12 cellular contexts compared by ENCODE assay signal in the genomic region with DNA sequence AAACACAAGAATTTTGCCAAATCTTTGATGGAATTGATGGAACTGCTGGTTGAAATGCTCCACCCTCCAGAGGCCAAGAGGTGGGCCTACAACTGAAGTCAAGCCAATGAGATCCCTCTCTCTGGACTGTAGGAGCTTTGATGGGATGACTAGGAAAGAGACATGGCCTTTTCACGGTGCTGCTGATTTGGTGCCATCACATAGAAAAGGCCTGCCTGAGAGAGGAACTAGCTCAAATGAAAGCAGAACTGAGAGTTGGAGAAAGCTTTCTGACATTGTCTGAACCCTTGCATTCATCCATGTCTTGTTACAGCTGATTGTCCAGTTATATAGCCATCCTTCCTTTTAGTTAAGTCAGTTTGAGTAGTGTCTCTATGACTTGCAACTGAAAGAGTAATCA.
DNase-seq lines count a peak whose midpoint lies in the region; ATAC-seq, FAIRE-seq and TF ChIP-seq lines count a peak whose summit lies in the region.
"Had no signal": no experiment of that assay in that cellular context is flagged by ENCODE, and none has a peak within 500 bp of the region (broad histone marks: within the 10 kb centered on the region; RNA-seq: fewer than 3 reads in every experiment).

No MANE protein-coding gene starts in this region.

- no peaks in the 10 kb centered on the region for H4K20me1 ChIP-seq in astrocyte (ENCODE audit: insufficient read depth, low read length)

- H3K4me1 ChIP-seq in astrocyte (ENCODE audit: insufficient read depth, low read length): no peaks in the 10 kb centered on the region
- H3K4me1 ChIP-seq in transverse colon: no peaks in the 10 kb centered on the region
- H3K4me1 ChIP-seq: Caco-2, heart left ventricle had no signal

- no peak for TF ChIP-seq EP300 in transverse colon (IDR thresholded peaks at IDR 0.05; ENCODE audit: low read depth)

- H3K79me2 ChIP-seq in astrocyte (ENCODE audit: insufficient read depth, low read length): no peaks in the 10 kb centered on the region

- H3K36me3 Mint-ChIP-seq in astrocyte (ENCODE audit: low read depth, unreplicated experiment): no peaks in the 10 kb centered on the region
- H3K36me3 Mint-ChIP-seq in activated T-cell treated with anti-CD3 and anti-CD28 coated beads, Interleukin-2, amount 50 U/mL, for 72 hours (ENCODE audit: insufficient read depth in 2 of 2): no peaks in the 10 kb centered on the region

- no peak overlapping the region for H3K4me3 Mint-ChIP-seq in astrocyte (ENCODE audit: unreplicated experiment)
- no peak overlapping the region for H3K4me3 Mint-ChIP-seq in activated T-cell treated with anti-CD3 and anti-CD28 coated beads, Interleukin-2, amount 50 U/mL, for 72 hours

- no peak for DNase-seq in astrocyte (ENCODE audit: low read depth)
- DNase-seq in DMS 273 (lab: John Stamatoyannopoulos, UW; ENCODE audit: unreplicated experiment): no peak
- DNase-seq in transverse colon: no peak
- DNase-seq in activated T-cell treated with anti-CD3 and anti-CD28 coated beads, Interleukin-2, amount 50 U/mL, for 72 hours: no peak
- no peak for DNase-seq in caudate nucleus (lab: John Stamatoyannopoulos, UW)
- DNase-seq: activated CD4-positive, alpha-beta T cell treated with anti-CD3 and anti-CD28 coated beads, Interleukin-2, amount 50 U/mL, for 48 hours; Caco-2; heart left ventricle; NCI-H1092 treated with DMSO at 0.1 percent for 48 hours had no signal

- no peaks in the 10 kb centered on the region for H3K36me3 ChIP-seq in astrocyte (ENCODE audit: insufficient read depth, low read length)
- H3K36me3 ChIP-seq in transverse colon: no peaks in the 10 kb centered on the region
- H3K36me3 ChIP-seq: heart left ventricle had no signal

- H3K27ac Mint-ChIP-seq in astrocyte (ENCODE audit: unreplicated experiment): peak overlapping the region; percentile 26
- H3K27ac Mint-ChIP-seq in activated T-cell treated with anti-CD3 and anti-CD28 coated beads, Interleukin-2, amount 50 U/mL, for 72 hours: no peak overlapping the region

- FAIRE-seq in astrocyte (lab: Jason Lieb, UNC): no peak

- H3K4me2 ChIP-seq in astrocyte (ENCODE audit: low read length): no peak overlapping the region

- 78 to 82% methylated on average over 1 of the region's 1 CpG for WGBS in transverse colon (ENCODE audit: low coverage in 1 of 2), 2 donors

- H3K9me3 Mint-ChIP-seq in astrocyte (ENCODE audit: unreplicated experiment): no peaks in the 10 kb centered on the region
- peaks cover 3 to 6% of the 10 kb centered on the region in 2 donors for H3K9me3 Mint-ChIP-seq in activated T-cell treated with anti-CD3 and anti-CD28 coated beads, Interleukin-2, amount 50 U/mL, for 72 hours

- TF ChIP-seq CTCF in astrocyte (IDR thresholded peaks at IDR 0.05; ENCODE audit: insufficient read depth, low read depth, low read length): no peak
- no peak for TF ChIP-seq CTCF in transverse colon (IDR thresholded peaks at IDR 0.05)

- H3K4me1 Mint-ChIP-seq in astrocyte (ENCODE audit: low read depth, unreplicated experiment): peaks cover 21% of the 10 kb centered on the region
- no peaks in the 10 kb centered on the region for H3K4me1 Mint-ChIP-seq in activated T-cell treated with anti-CD3 and anti-CD28 coated beads, Interleukin-2, amount 50 U/mL, for 72 hours (ENCODE audit: low read depth)

- H3K27ac ChIP-seq in astrocyte (ENCODE audit: low read depth, low read length): no peak overlapping the region
- H3K27ac ChIP-seq in transverse colon: no peak overlapping the region
- H3K27ac ChIP-seq in caudate nucleus (ENCODE audit: low read depth, low read length): no peak overlapping the region
- H3K27ac ChIP-seq: heart left ventricle had no signal

- H3K27me3 ChIP-seq in astrocyte (ENCODE audit: insufficient read depth, low read length) (no peaks in the 10 kb centered on the region), transverse colon (no peaks in the 10 kb centered on the region)
- H3K27me3 ChIP-seq: heart left ventricle had no signal

- ATAC-seq in GM18870 (IDR thresholded peaks at IDR 0.05; ENCODE audit: unreplicated experiment) (peak; percentile 91), GM21528 (IDR thresholded peaks at IDR 0.05; ENCODE audit: low FRiP score, unreplicated experiment) (peak; percentile 85), HG03103 (IDR thresholded peaks at IDR 0.05; ENCODE audit: low read depth, unreplicated experiment) (peak; percentile 91)
- ATAC-seq in activated T-cell treated with anti-CD3 and anti-CD28 coated beads, Interleukin-2, amount 50 U/mL, for 72 hours (replicated peaks in 1 of 2): no peak
- ATAC-seq: heart left ventricle had no signal

- no peak overlapping the region for H2AFZ ChIP-seq in astrocyte (ENCODE audit: low read depth, low read length)

- H3K9me3 ChIP-seq in astrocyte (ENCODE audit: insufficient read depth, low read depth, low read length) (no peaks in the 10 kb centered on the region), transverse colon (no peaks in the 10 kb centered on the region)
- H3K9me3 ChIP-seq: Caco-2, heart left ventricle had no signal

- no peak overlapping the region for H3K9ac ChIP-seq in astrocyte (ENCODE audit: low read length)

- intact Hi-C loops in transverse colon (cut with DNase I; ENCODE audit: low total_unique reads): no loop called here

- no peak overlapping the region for H3K4me3 ChIP-seq in astrocyte (ENCODE audit: insufficient read depth, low read depth, low read length)
- H3K4me3 ChIP-seq in transverse colon: no peak overlapping the region
- H3K4me3 ChIP-seq: heart left ventricle had no signal

- in situ Hi-C loops in transverse colon (cut with MboI; ENCODE audit: low pct_ligation_motif_present in 1 of 4, low pct_unique_long_range_greater_than_20kb in 1 of 4, low sequenced_read_pairs in 3 of 4): no loop called here

- no peaks in the 10 kb centered on the region for H3K27me3 Mint-ChIP-seq in astrocyte (ENCODE audit: low read depth, unreplicated experiment)
- no peaks in the 10 kb centered on the region for H3K27me3 Mint-ChIP-seq in activated T-cell treated with anti-CD3 and anti-CD28 coated beads, Interleukin-2, amount 50 U/mL, for 72 hours (ENCODE audit: low read depth)

- TF ChIP-seq POLR2A in transverse colon (IDR thresholded peaks at IDR 0.05): no peak

Comparison
In these comparisons a context has a peak if more than half of its experiments do, and no peak if none do; other contexts are left out.
1. ATAC-seq: peak in GM18870 (single experiment), GM21528 (single experiment) and HG03103 (single experiment); none in activated T-cell treated with anti-CD3 and anti-CD28 coated beads, Interleukin-2, amount 50 U/mL, for 72 hours (0 of 2).